Comparison of ENCODE assay signal across 15 cellular contexts in the genomic region with DNA sequence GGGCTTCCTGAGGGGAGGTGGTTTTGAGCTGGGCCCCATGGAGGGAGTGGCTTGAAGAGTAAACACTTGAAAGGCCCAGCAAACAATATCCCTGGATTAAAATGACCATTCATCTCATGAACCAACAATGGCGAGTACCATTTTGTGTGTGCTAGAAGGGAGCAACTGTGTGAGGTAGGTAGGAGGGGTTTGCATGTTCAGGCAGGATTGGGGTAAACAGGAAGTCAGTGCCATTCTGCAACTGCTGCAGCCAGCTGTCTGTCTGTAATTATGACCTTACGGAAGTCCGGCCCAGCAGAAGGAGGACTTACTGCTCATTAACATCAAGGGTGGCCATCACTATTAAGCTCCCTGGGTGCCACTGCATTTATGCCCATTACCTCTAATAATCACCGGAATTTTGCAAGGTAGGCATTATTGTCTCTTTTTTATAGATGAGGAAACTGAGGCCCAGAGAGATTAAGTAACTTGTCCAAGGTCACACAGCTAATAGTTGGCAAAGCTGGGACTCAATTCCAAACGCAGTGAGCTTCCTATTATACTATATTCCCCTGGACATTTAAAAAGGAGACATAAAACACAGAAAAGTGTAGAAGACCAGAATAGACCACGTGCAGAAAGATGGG. TPM values are rescaled to one million over a fixed set of nuclear protein-coding genes. Genes with fewer than 3 reads are reported as not detected.
DNase-seq lines count a peak whose midpoint lies in the region; ATAC-seq and TF ChIP-seq lines count a peak whose summit lies in the region.
"Had no signal": no experiment of that assay in that cellular context is flagged by ENCODE, and none has a peak within 500 bp of the region (broad histone marks: within the 10 kb centered on the region; RNA-seq: fewer than 3 reads in every experiment).

No MANE protein-coding gene starts in this region.

- H3K27me3 ChIP-seq in neural progenitor cell = no peaks in the 10 kb centered on the region

- H3K4me3 ChIP-seq in OCI-LY7 (ENCODE audit: low read depth, low read length, poor library complexity, severe bottlenecking) = no peak overlapping the region
- H3K4me3 ChIP-seq in neural progenitor cell = no peak overlapping the region
- H3K4me3 ChIP-seq: heart left ventricle had no signal

- TF ChIP-seq CTCF in OCI-LY7 (conservative IDR thresholded peaks at IDR 0.05; ENCODE audit: low read length) = no peak
- no peak for TF ChIP-seq CTCF in neural progenitor cell (IDR thresholded peaks at IDR 0.05)

- H3K27ac Mint-ChIP-seq in activated CD8-positive, alpha-beta memory T cell treated with anti-CD3 and anti-CD28 coated beads, Interleukin-2, amount 10 ng/mL, durations not matched to agents 7 days and 5 days = no peak overlapping the region
- H3K27ac Mint-ChIP-seq in neural progenitor cell = peak overlapping the region; percentile 1

- no peaks in the 10 kb centered on the region for H3K36me3 Mint-ChIP-seq in activated CD8-positive, alpha-beta memory T cell treated with anti-CD3 and anti-CD28 coated beads, Interleukin-2, amount 10 ng/mL, durations not matched to agents 7 days and 5 days
- H3K36me3 Mint-ChIP-seq in neural progenitor cell = no peaks in the 10 kb centered on the region

- intact Hi-C loops in OCI-LY7 (cut with micrococcal nuclease; ENCODE audit: unreplicated experiment) = no loop called here

- H3K9me3 ChIP-seq in OCI-LY7 (ENCODE audit: low read length) (no peaks in the 10 kb centered on the region), neural progenitor cell (ENCODE audit: low read depth) (no peaks in the 10 kb centered on the region)
- H3K9me3 ChIP-seq: heart left ventricle had no signal

- peaks cover 25% of the 10 kb centered on the region for H3K4me1 Mint-ChIP-seq in activated CD8-positive, alpha-beta memory T cell treated with anti-CD3 and anti-CD28 coated beads, Interleukin-2, amount 10 ng/mL, durations not matched to agents 7 days and 5 days
- H3K4me1 Mint-ChIP-seq in neural progenitor cell = peaks cover 7% of the 10 kb centered on the region

- POLR2A ChIA-PET in OCI-LY7 (lab: Charles Lee) = interaction anchor here (0.9 kb wide), 1 partner anchor 16 kb away, joined by 3 read pairs; no protein-coding TSS in a partner anchor

- peak overlapping the region; percentile 60; the same call in 1 of the 2 replicates for H2AFZ ChIP-seq in OCI-LY7 (ENCODE audit: low read length)
- peak overlapping the region; percentile 9 for H2AFZ ChIP-seq in neural progenitor cell (replicated peaks)
- H2AFZ ChIP-seq: parathyroid adenoma had no signal

- no peak overlapping the region for H3K9ac ChIP-seq in neural progenitor cell
- H3K9ac ChIP-seq: parathyroid adenoma had no signal

- H4K20me1 ChIP-seq in OCI-LY7 (ENCODE audit: insufficient read depth, low read length) = no peaks in the 10 kb centered on the region
- H4K20me1 ChIP-seq in neural progenitor cell (ENCODE audit: low read depth) = no peaks in the 10 kb centered on the region

- H3K27ac ChIP-seq in OCI-LY7 (ENCODE audit: low read depth, low read length, poor library complexity, severe bottlenecking) = no peak overlapping the region
- H3K27ac ChIP-seq in neural progenitor cell = no peak overlapping the region
- no peak overlapping the region for H3K27ac ChIP-seq in substantia nigra (ENCODE audit: low read depth, low read length, poor library complexity, severe bottlenecking)
- H3K27ac ChIP-seq: heart left ventricle, parathyroid adenoma had no signal

- H3K4me2 ChIP-seq in OCI-LY7 (ENCODE audit: low read length) (no peak overlapping the region), neural progenitor cell (no peak overlapping the region)

- peaks cover 19% of the 10 kb centered on the region for H3K27me3 Mint-ChIP-seq in activated CD8-positive, alpha-beta memory T cell treated with anti-CD3 and anti-CD28 coated beads, Interleukin-2, amount 10 ng/mL, durations not matched to agents 7 days and 5 days
- peaks cover 9% of the 10 kb centered on the region for H3K27me3 Mint-ChIP-seq in neural progenitor cell (ENCODE audit: insufficient read depth, low read depth)

- DNase-seq in activated CD8-positive, alpha-beta memory T cell treated with anti-CD3 and anti-CD28 coated beads for 24 hours = peak; percentile 40
- DNase-seq in activated CD8-positive, alpha-beta memory T cell treated with anti-CD3 and anti-CD28 coated beads, Interleukin-2, amount 10 ng/mL, durations not matched to agents 7 days and 5 days = no peak
- DNase-seq in NCI-H1417 treated with DMSO at 0.1 percent for 48 hours (lab: John Stamatoyannopoulos, UW) = peak; percentile 48
- peak; percentile 58 for DNase-seq in OCI-LY7 (ENCODE audit: low spot score)
- no peak for DNase-seq in neural progenitor cell (ENCODE audit: low spot score)
- DNase-seq in substantia nigra (lab: John Stamatoyannopoulos, UW) = no peak
- no peak for DNase-seq in activated CD4-positive, alpha-beta T cell treated with anti-CD3 and anti-CD28 coated beads for 1 hour
- no peak for DNase-seq in NCI-H2107 (lab: John Stamatoyannopoulos, UW)
- DNase-seq: heart left ventricle, Karpas-422, kidney glomerular epithelial cell, NCI-H526 treated with DMSO at 0.1 percent for 48 hours, trophoblast cell had no signal

- H3K4me3 Mint-ChIP-seq in activated CD8-positive, alpha-beta memory T cell treated with anti-CD3 and anti-CD28 coated beads, Interleukin-2, amount 10 ng/mL, durations not matched to agents 7 days and 5 days = no peak overlapping the region
- H3K4me3 Mint-ChIP-seq in neural progenitor cell = no peak overlapping the region

- H3K79me2 ChIP-seq in OCI-LY7 (ENCODE audit: insufficient read depth, low read depth, low read length) = no peaks in the 10 kb centered on the region
- H3K79me2 ChIP-seq in neural progenitor cell (ENCODE audit: low read depth) = no peaks in the 10 kb centered on the region
- H3K79me2 ChIP-seq: parathyroid adenoma had no signal

- H3K9me2 ChIP-seq in OCI-LY7 (ENCODE audit: insufficient read depth, low read length) = no peaks in the 10 kb centered on the region

- peaks cover 20% of the 10 kb centered on the region for H3F3A ChIP-seq in neural progenitor cell (ENCODE audit: low read depth)

- CTCF ChIA-PET in activated CD8-positive, alpha-beta memory T cell treated with anti-CD3 and anti-CD28 coated beads, Interleukin-2, amount 10 ng/mL, durations not matched to agents 7 days and 5 days (lab: Charles Lee) = interaction anchor here (1.3 to 2.4 kb wide), 3 partner anchors 9 to 206 kb away, joined by 5 to 17 read pairs (median 6); no protein-coding TSS in a partner anchor
- CTCF ChIA-PET in OCI-LY7 (lab: Charles Lee; ENCODE audit: unreplicated experiment) = interaction anchor here (1.3 kb wide), 1 partner anchor 13 kb away, joined by 5 read pairs; no protein-coding TSS in a partner anchor

- H3K4me1 ChIP-seq in OCI-LY7 (ENCODE audit: insufficient read depth, low read length, poor library complexity, severe bottlenecking) (peaks cover 16% of the 10 kb centered on the region), neural progenitor cell (peaks cover 8% of the 10 kb centered on the region)
- H3K4me1 ChIP-seq: heart left ventricle, parathyroid adenoma had no signal

- no peaks in the 10 kb centered on the region for H3K9me3 Mint-ChIP-seq in activated CD8-positive, alpha-beta memory T cell treated with anti-CD3 and anti-CD28 coated beads, Interleukin-2, amount 10 ng/mL, durations not matched to agents 7 days and 5 days (ENCODE audit: low read depth)
- H3K9me3 Mint-ChIP-seq in neural progenitor cell = peaks cover 3% of the 10 kb centered on the region

- no peaks in the 10 kb centered on the region for H3K36me3 ChIP-seq in OCI-LY7 (ENCODE audit: insufficient read depth, low read length)
- no peaks in the 10 kb centered on the region for H3K36me3 ChIP-seq in neural progenitor cell
- H3K36me3 ChIP-seq: heart left ventricle had no signal

- no TSS peak for BruUV-seq in OCI-LY7 (replicated peaks; lab: Mats Ljungman, UMichigan)

- no peak for ATAC-seq in activated CD8-positive, alpha-beta memory T cell treated with anti-CD3 and anti-CD28 coated beads, Interleukin-2, amount 10 ng/mL, durations not matched to agents 7 days and 5 days
- ATAC-seq: heart left ventricle had no signal

RNA-seq across cellular contexts. Expression of a gene that starts 16.6 kb away (rescaled TPM):
- 100 to 1,000 TPM in 1 of 2 experiments, 10 to 100 TPM in 1; 95.5 to 112 TPM for total RNA-seq in activated CD8-positive, alpha-beta memory T cell treated with anti-CD3 and anti-CD28 coated beads, Interleukin-2, amount 10 ng/mL, durations not matched to agents 7 days and 5 days
- total RNA-seq in OCI-LY7 (2014; rRNA removed; shearing (Covaris generic)) = 94.2 and 102 TPM in 2 replicates
- total RNA-seq in OCI-LY7 (2022) (52.6 and 55.1 TPM in 2 replicates), neural progenitor cell (ENCODE audit: low replicate concordance) (24.7 and 73.7 TPM in 2 replicates)

RNA-seq across cellular contexts. Expression of a gene that starts 28.1 kb away (rescaled TPM):
- under 1 TPM; 0.64 to 0.68 TPM for total RNA-seq in activated CD8-positive, alpha-beta memory T cell treated with anti-CD3 and anti-CD28 coated beads, Interleukin-2, amount 10 ng/mL, durations not matched to agents 7 days and 5 days
- 0.54 and 1.7 TPM in 2 replicates for total RNA-seq in OCI-LY7 (2014; rRNA removed; shearing (Covaris generic))
- total RNA-seq in OCI-LY7 (2022) (0.93 and 1.00 TPM in 2 replicates), neural progenitor cell (ENCODE audit: low replicate concordance) (25.5 and 27.8 TPM in 2 replicates)

RNA-seq across cellular contexts. Expression of a gene that starts 35.5 kb away (rescaled TPM):
- 100 to 1,000 TPM in 1 of 2 experiments, 10 to 100 TPM in 1; 81.5 to 325 TPM for total RNA-seq in activated CD8-positive, alpha-beta memory T cell treated with anti-CD3 and anti-CD28 coated beads, Interleukin-2, amount 10 ng/mL, durations not matched to agents 7 days and 5 days
- total RNA-seq in OCI-LY7 (2014; rRNA removed; shearing (Covaris generic)) = 0.63 and 0.90 TPM in 2 replicates
- total RNA-seq in OCI-LY7 (2022) (1.3 and 1.5 TPM in 2 replicates), neural progenitor cell (ENCODE audit: low replicate concordance) (0.69 and 2.5 TPM in 2 replicates)
- total RNA-seq: SK-MEL-5 had no signal

Comparison
In these comparisons a context has a peak if more than half of its experiments do, and no peak if none do; other contexts are left out.
1. DNase-seq: peak in activated CD8-positive, alpha-beta memory T cell treated with anti-CD3 and anti-CD28 coated beads for 24 hours (single experiment), NCI-H1417 treated with DMSO at 0.1 percent for 48 hours (single experiment) and OCI-LY7 (single experiment); none in activated CD8-positive, alpha-beta memory T cell treated with anti-CD3 and anti-CD28 coated beads, Interleukin-2, amount 10 ng/mL, durations not matched to agents 7 days and 5 days (single experiment), neural progenitor cell (single experiment), substantia nigra (0 of 49), activated CD4-positive, alpha-beta T cell treated with anti-CD3 and anti-CD28 coated beads for 1 hour (single experiment) and NCI-H2107 (single experiment).
2. RNA of a gene that starts 35.5 kb away (total RNA-seq): 81.5 to 325 TPM in activated CD8-positive, alpha-beta memory T cell treated with anti-CD3 and anti-CD28 coated beads, Interleukin-2, amount 10 ng/mL, durations not matched to agents 7 days and 5 days; 0.63 to 1.5 TPM in OCI-LY7 and 0.69 to 2.5 TPM in neural progenitor cell; every median in the first group is over 10 times any median in the second.